ENCODE assay signal across 17 cellular contexts in genomic region chr9:14343236-14343947, GRCh38. TPM values are rescaled to one million over a fixed set of nuclear protein-coding genes. Genes with fewer than 3 reads are reported as not detected.
DNase-seq lines count a peak whose midpoint lies in the region; ATAC-seq and TF ChIP-seq lines count a peak whose summit lies in the region.
"Had no signal": no experiment of that assay in that cellular context is flagged by ENCODE, and none has a peak within 500 bp of the region (broad histone marks: within the 10 kb centered on the region; RNA-seq: fewer than 3 reads in every experiment).

No MANE protein-coding gene starts in this region.

- H3K4me1 Mint-ChIP-seq in glutamatergic neuron (ENCODE audit: low read depth, unreplicated experiment) = peaks cover 8% of the 10 kb centered on the region

- H3K27ac Mint-ChIP-seq in glutamatergic neuron (ENCODE audit: unreplicated experiment) = no peak overlapping the region
- H3K27ac Mint-ChIP-seq: activated T-cell treated with anti-CD3 and anti-CD28 coated beads, Interleukin-2, amount 50 U/mL, for 72 hours; HFFc6; type B pancreatic cell had no signal

- H3K9me3 ChIP-seq in right cardiac atrium (ENCODE audit: control insufficient read depth, low read length) = no peaks in the 10 kb centered on the region
- no peaks in the 10 kb centered on the region for H3K9me3 ChIP-seq in muscle layer of duodenum (ENCODE audit: control insufficient read depth in 1 of 2, low read length in 2 of 2)
- H3K9me3 ChIP-seq: adrenal gland had no signal

- no peaks in the 10 kb centered on the region for H3K36me3 ChIP-seq in muscle layer of duodenum (ENCODE audit: control insufficient read depth in 1 of 2, insufficient read depth in 2 of 2, low read length in 2 of 2)
- H3K36me3 ChIP-seq: adrenal gland had no signal

- ATAC-seq in right cardiac atrium = no peak
- no peak for ATAC-seq in HG02884 (IDR thresholded peaks at IDR 0.05; ENCODE audit: unreplicated experiment)
- ATAC-seq: activated T-cell treated with anti-CD3 and anti-CD28 coated beads, Interleukin-2, amount 50 U/mL, for 72 hours had no signal

- WGBS in right cardiac atrium = 31% methylated on average over 4 of the region's 4 CpGs

- H3K4me1 ChIP-seq in right cardiac atrium (ENCODE audit: control insufficient read depth, insufficient read depth, low read length) = peaks cover 9% of the 10 kb centered on the region
- peaks cover 0 to 44% of the 10 kb centered on the region in 2 donors for H3K4me1 ChIP-seq in muscle layer of duodenum (ENCODE audit: control insufficient read depth in 1 of 2, insufficient read depth in 2 of 2, low read length in 2 of 2)
- H3K4me1 ChIP-seq: parathyroid adenoma had no signal

- intact Hi-C loops in right cardiac atrium (cut with DNase I) = no loop called here
- intact Hi-C loops in cardiac septum (cut with DNase I) = no loop called here

- peak; percentile 28 to 58 (median 52) for DNase-seq in right cardiac atrium
- no peak for DNase-seq in cardiac septum (ENCODE audit: low spot score)
- peak in 14 of 61 donors; percentile 12 to 60 (median 33) for DNase-seq in caudate nucleus (lab: John Stamatoyannopoulos, UW)
- DNase-seq in glutamatergic neuron = no peak
- DNase-seq in DMS53 (lab: John Stamatoyannopoulos, UW) = no peak
- no peak for DNase-seq in activated CD8-positive, alpha-beta memory T cell treated with anti-CD3 and anti-CD28 coated beads, Interleukin-2, amount 50 U/mL, for 48 hours
- DNase-seq: activated CD4-positive, alpha-beta T cell treated with anti-CD3 and anti-CD28 coated beads for 48 hours; activated T-cell treated with anti-CD3 and anti-CD28 coated beads, Interleukin-2, amount 50 U/mL, for 72 hours; adrenal gland; AML-193; DND-41; HFFc6; T-helper 1 cell had no signal

- H3K36me3 Mint-ChIP-seq in glutamatergic neuron (ENCODE audit: unreplicated experiment) = no peaks in the 10 kb centered on the region
- H3K36me3 Mint-ChIP-seq: type B pancreatic cell had no signal

- H3K4me3 Mint-ChIP-seq in glutamatergic neuron (ENCODE audit: unreplicated experiment) = no peak overlapping the region
- H3K4me3 Mint-ChIP-seq: activated T-cell treated with anti-CD3 and anti-CD28 coated beads, Interleukin-2, amount 50 U/mL, for 72 hours; HFFc6; type B pancreatic cell had no signal

- peaks cover 2% of the 10 kb centered on the region for H3K9me3 Mint-ChIP-seq in glutamatergic neuron (ENCODE audit: unreplicated experiment)
- H3K9me3 Mint-ChIP-seq: activated T-cell treated with anti-CD3 and anti-CD28 coated beads, Interleukin-2, amount 50 U/mL, for 72 hours; HFFc6; type B pancreatic cell had no signal

- no peak for TF ChIP-seq CTCF in glutamatergic neuron (IDR thresholded peaks at IDR 0.05; ENCODE audit: partially characterized antibody, unreplicated experiment)

- H3K27ac ChIP-seq in right cardiac atrium (ENCODE audit: low read length) = peak overlapping the region; percentile 48
- peak overlapping the region; percentile 93 for H3K27ac ChIP-seq in caudate nucleus (ENCODE audit: low read depth, low read length)
- H3K27ac ChIP-seq in muscle layer of duodenum (ENCODE audit: low read length) = peak overlapping the region; percentile 53

- peak overlapping the region; percentile 45 for H3K4me3 ChIP-seq in right cardiac atrium (ENCODE audit: low read length)
- H3K4me3 ChIP-seq in muscle layer of duodenum (ENCODE audit: low read depth in 1 of 2, low read length in 2 of 2) = peak overlapping the region; percentile 40 to 42

- H3K27me3 ChIP-seq in right cardiac atrium (ENCODE audit: control insufficient read depth, insufficient read depth) = no peaks in the 10 kb centered on the region
- peaks cover 35% of the 10 kb centered on the region for H3K27me3 ChIP-seq in muscle layer of duodenum (ENCODE audit: low read depth, low read length)

- peaks cover 20% of the 10 kb centered on the region for H3K27me3 Mint-ChIP-seq in glutamatergic neuron (ENCODE audit: unreplicated experiment)

RNA-seq across cellular contexts. Expression of gene NFIB, which starts 29.5 kb away (rescaled TPM):
- total RNA-seq in right cardiac atrium (100 to 1,000 TPM; 125 to 143 (median 134) TPM), cardiac septum (129 TPM), glutamatergic neuron (ENCODE audit: unreplicated experiment) (1.5 TPM)
- polyA plus RNA-seq in right cardiac atrium = 22.5 TPM
- total RNA-seq: activated T-cell treated with anti-CD3 and anti-CD28 coated beads, Interleukin-2, amount 50 U/mL, for 72 hours had no signal

Comparison
In these comparisons a context has a peak if more than half of its experiments do, and no peak if none do; other contexts are left out.
1. DNase-seq: peak in right cardiac atrium (3 of 3); none in cardiac septum (single experiment), glutamatergic neuron (single experiment), DMS53 (single experiment) and activated CD8-positive, alpha-beta memory T cell treated with anti-CD3 and anti-CD28 coated beads, Interleukin-2, amount 50 U/mL, for 48 hours (single experiment).
2. RNA of gene NFIB, which starts 29.5 kb away (total RNA-seq): 125 to 143 TPM in right cardiac atrium and 129 TPM in cardiac septum (single experiment); 1.5 TPM in glutamatergic neuron (single experiment); every median in the first group is over 10 times any median in the second.
3. Peak in every context shown above with its lines, with median percentiles within 50 percentile points of each other: H3K27ac ChIP-seq.